ENCODE assay signal across 22 cellular contexts in genomic region chr6:29759457-29759856, GRCh38. TPM values are rescaled to one million over a fixed set of nuclear protein-coding genes. Genes with fewer than 3 reads are reported as not detected.
A peak's percentile ranks its signal among the peaks of the same experiment; 100 is the strongest.
DNase-seq lines count a peak whose midpoint lies in the region; ATAC-seq, FAIRE-seq and TF ChIP-seq lines count a peak whose summit lies in the region.
"Had no signal": no experiment of that assay in that cellular context is flagged by ENCODE, and none has a peak within 500 bp of the region (broad histone marks: within the 10 kb centered on the region; RNA-seq: fewer than 3 reads in every experiment).

No MANE protein-coding gene starts in this region.

- H3K4ac ChIP-seq in mesendoderm (ENCODE audit: low read depth, low read length), result no peak overlapping the region

- H2BK15ac ChIP-seq in mesendoderm (replicated peaks; ENCODE audit: low read depth), result no peak overlapping the region

- no peak overlapping the region for H2BK120ac ChIP-seq in mesendoderm (ENCODE audit: low read depth, low read length)

- no peaks in the 10 kb centered on the region for H4K20me1 ChIP-seq in K562 (replicated peaks; ENCODE audit: control insufficient read depth, insufficient read depth, low read length)

- TF ChIP-seq POLR2A in K562 (conservative IDR thresholded peaks at IDR 0.05), result no peak

- peak overlapping the region; percentile 15 for H3K18ac ChIP-seq in mesendoderm (ENCODE audit: low read length)

- H3K4me2 ChIP-seq in K562 (ENCODE audit: insufficient read depth, low read length) (no peak overlapping the region), mesendoderm (ENCODE audit: low read length) (no peak overlapping the region)

- 33% methylated on average over 5 of the region's 5 CpGs for WGBS in K562 (ENCODE audit: insufficient coverage, low coverage, missing lambda C conversion rate)
- WGBS in mesendoderm (ENCODE audit: extremely low coverage, insufficient coverage, low lambda C conversion rate), result no CpG with 5 or more reads among the region's 5 CpGs

- POLR2A ChIA-PET in K562 (lab: Yijun Ruan, JAX), result interaction anchor here (1.1 kb wide), 1 partner anchor 15 kb away, joined by 3 read pairs; no protein-coding TSS in a partner anchor

- no peak overlapping the region for H3K23ac ChIP-seq in mesendoderm (ENCODE audit: low read length)

- DNase-seq in NCI-H2029 (lab: John Stamatoyannopoulos, UW) (peak; percentile 21), NCI-H2029 treated with DMSO at 0.1 percent for 48 hours (lab: John Stamatoyannopoulos, UW) (no peak), K562 (ENCODE audit: extremely low read depth in 1 of 4, low spot score in 3 of 4) (no peak), mesendoderm (peak; percentile 90), ascending aorta (ENCODE audit: low spot score in 2 of 2) (no peak), EL (no peak)
- no peak for DNase-seq in effector CD4-positive, alpha-beta T cell
- DNase-seq: 8988T; activated CD4-positive, alpha-beta T cell treated with anti-CD3 and anti-CD28 coated beads, Interleukin-2, amount 50 U/mL, for 4 hours; activated naive CD8-positive, alpha-beta T cell treated with anti-CD3 and anti-CD28 coated beads, Interleukin-2, amount 10 ng/mL, durations not matched to agents 7 days and 5 days; activated T-cell treated with anti-CD3 and anti-CD28 coated beads, Interleukin-2, amount 50 U/mL, for 24 hours; dorsolateral prefrontal cortex; esophagus squamous epithelium; glutamatergic neuron; kidney; NCI-H1694 treated with DMSO at 0.1 percent for 48 hours; NCI-H82; nephron progenitor cell; tibial artery had no signal

- H2AFZ ChIP-seq in K562 (ENCODE audit: low read depth, low read length), result no peak overlapping the region

- peaks cover 38% of the 10 kb centered on the region for H3K4me1 ChIP-seq in HUES48 (ENCODE audit: control insufficient read depth, insufficient read depth, low read length)
- H3K4me1 ChIP-seq in K562 (replicated peaks in 1 of 2; ENCODE audit: control insufficient read depth in 2 of 2, insufficient read depth in 2 of 2, low read length in 2 of 2), result peaks cover 7 to 12% of the 10 kb centered on the region in 2 experiments; a peak in 3 of 5 replicates
- H3K4me1 ChIP-seq in mesendoderm (ENCODE audit: control insufficient read depth, low read depth, low read length), result peaks cover 8% of the 10 kb centered on the region
- H3K4me1 ChIP-seq in ascending aorta, result peaks cover 0 to 13% of the 10 kb centered on the region in 2 donors
- H3K4me1 ChIP-seq: HAP-1 had no signal

- intact Hi-C loops in K562 (cut with micrococcal nuclease) (no loop called here), ascending aorta (cut with DNase I) (loop anchor here (10.0 kb wide), 1 partner anchor 1445 kb away; no protein-coding TSS in a partner anchor)

- no peak for TF ChIP-seq RAD21 in K562 (CRISPR knock-in tag; conservative IDR thresholded peaks at IDR 0.05 in 1 of 2, IDR thresholded peaks at IDR 0.05 in 1 of 2)

- H3K4me3 ChIP-seq in HUES48 (ENCODE audit: low read depth, low read length) (no peak overlapping the region), K562 (no peak overlapping the region), mesendoderm (ENCODE audit: low read length) (no peak overlapping the region), ascending aorta (no peak overlapping the region)
- H3K4me3 ChIP-seq: dorsolateral prefrontal cortex, esophagus squamous epithelium, HAP-1, tibial artery had no signal

- no peak for TF ChIP-seq EP300 in K562 (IDR thresholded peaks at IDR 0.05; ENCODE audit: low read length)

- peak; percentile 59 for ATAC-seq in K562
- ATAC-seq: stimulated activated memory B cell treated with anti-CD40 and anti-IgM and Interleukin-4, amounts not matched to agents 10 μg/mL and 1 μg/mL and 100 μg/mL, for 72 hours had no signal

- no peaks in the 10 kb centered on the region for H3K36me3 ChIP-seq in HUES48 (ENCODE audit: control insufficient read depth, insufficient read depth, low read length)
- H3K36me3 ChIP-seq in K562 (ENCODE audit: control insufficient read depth, insufficient read depth, low read length), result no peaks in the 10 kb centered on the region
- H3K36me3 ChIP-seq in mesendoderm (ENCODE audit: control insufficient read depth, insufficient read depth, low read length), result no peaks in the 10 kb centered on the region
- no peaks in the 10 kb centered on the region for H3K36me3 ChIP-seq in ascending aorta
- H3K36me3 ChIP-seq: esophagus squamous epithelium, HAP-1, tibial artery had no signal

- in situ Hi-C loops in K562 (cut with MboI), result no loop called here

- H3K79me1 ChIP-seq in mesendoderm (ENCODE audit: low read length), result no peaks in the 10 kb centered on the region

- no peak overlapping the region for H4K5ac ChIP-seq in mesendoderm (ENCODE audit: low read length)

- no peak overlapping the region for H3K56ac ChIP-seq in mesendoderm (ENCODE audit: low read length)

- H3K27ac ChIP-seq in HUES48 (ENCODE audit: low read depth, low read length) (peak overlapping the region; percentile 85), K562 (ENCODE audit: extremely low read depth, low read depth, low read length) (no peak overlapping the region), mesendoderm (ENCODE audit: low read depth, low read length) (no peak overlapping the region), ascending aorta (no peak overlapping the region)
- H3K27ac ChIP-seq: dorsolateral prefrontal cortex, esophagus squamous epithelium, tibial artery had no signal

- no peaks in the 10 kb centered on the region for H3K9me3 ChIP-seq in HUES48 (ENCODE audit: control insufficient read depth, insufficient read depth, low read length)
- H3K9me3 ChIP-seq in K562 (replicated peaks; ENCODE audit: control insufficient read depth, insufficient read depth, low read depth, low read length), result no peaks in the 10 kb centered on the region
- H3K9me3 ChIP-seq in ascending aorta, result no peaks in the 10 kb centered on the region
- H3K9me3 ChIP-seq: esophagus squamous epithelium, HAP-1, tibial artery had no signal

- CTCF ChIA-PET in K562 (lab: Yijun Ruan, JAX; ENCODE audit: low intra/inter-chr PET ratio), result no interaction called here

- FAIRE-seq in K562 (lab: Jason Lieb, UNC), result no peak
- FAIRE-seq: kidney had no signal

- no peak overlapping the region for H2AK5ac ChIP-seq in mesendoderm (ENCODE audit: low read length)

- H3K9ac ChIP-seq in HUES48 (ENCODE audit: low read depth, low read length) (no peak overlapping the region), K562 (ENCODE audit: insufficient read depth in 1 of 2, low read depth in 2 of 2, low read length in 2 of 2) (no peak overlapping the region), mesendoderm (ENCODE audit: low read length) (no peak overlapping the region)

- H4K8ac ChIP-seq in mesendoderm (ENCODE audit: low read depth, low read length), result no peak overlapping the region

- H3K9me1 ChIP-seq in K562 (ENCODE audit: control insufficient read depth, insufficient read depth, low read length), result no peaks in the 10 kb centered on the region

- TF ChIP-seq CTCF in K562 (IDR thresholded peaks at IDR 0.05 in 2 of 3, conservative IDR thresholded peaks at IDR 0.05 in 1 of 3; ENCODE audit: insufficient read depth in 2 of 3, low read depth in 1 of 3, low read length in 3 of 3) (no peak), ascending aorta (IDR thresholded peaks at IDR 0.05) (no peak)

- H2BK5ac ChIP-seq in mesendoderm (ENCODE audit: low read length), result no peak overlapping the region

- H3K79me2 ChIP-seq in K562 (ENCODE audit: control insufficient read depth, insufficient read depth, low read length), result no peaks in the 10 kb centered on the region
- no peaks in the 10 kb centered on the region for H3K79me2 ChIP-seq in mesendoderm (ENCODE audit: control insufficient read depth, insufficient read depth, low read length)

- no TSS peak for BruUV-seq in K562 (replicated peaks; lab: Mats Ljungman, UMichigan)

- H3K27me3 ChIP-seq in HUES48 (ENCODE audit: control insufficient read depth, insufficient read depth, low read length) (no peaks in the 10 kb centered on the region), K562 (ENCODE audit: control insufficient read depth in 2 of 2, insufficient read depth in 2 of 2, low read length in 2 of 2) (peaks cover 0 to 19% of the 10 kb centered on the region in 2 experiments; a peak in 4 of 5 replicates), mesendoderm (ENCODE audit: insufficient read depth, low read length, poor library complexity) (no peaks in the 10 kb centered on the region), ascending aorta (no peaks in the 10 kb centered on the region)

TF ChIP-seq in K562, 482 proteins besides CTCF, POLR2A, EP300 and RAD21:
- TF ChIP-seq, protein P1, sequence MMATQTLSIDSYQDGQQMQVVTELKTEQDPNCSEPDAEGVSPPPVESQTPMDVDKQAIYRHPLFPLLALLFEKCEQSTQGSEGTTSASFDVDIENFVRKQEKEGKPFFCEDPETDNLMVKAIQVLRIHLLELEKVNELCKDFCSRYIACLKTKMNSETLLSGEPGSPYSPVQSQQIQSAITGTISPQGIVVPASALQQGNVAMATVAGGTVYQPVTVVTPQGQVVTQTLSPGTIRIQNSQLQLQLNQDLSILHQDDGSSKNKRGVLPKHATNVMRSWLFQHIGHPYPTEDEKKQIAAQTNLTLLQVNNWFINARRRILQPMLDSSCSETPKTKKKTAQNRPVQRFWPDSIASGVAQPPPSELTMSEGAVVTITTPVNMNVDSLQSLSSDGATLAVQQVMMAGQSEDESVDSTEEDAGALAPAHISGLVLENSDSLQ (IDR thresholded peaks at IDR 0.05), result 0 out of 2 replicates have a peak, but pooled peaks have one; percentile 3
- no peak for TF ChIP-seq CSDE1 (IDR thresholded peaks at IDR 0.05)

RNA-seq across cellular contexts. Expression of gene HLA-F, which starts 36.2 kb away (rescaled TPM):
- not detected in 2 replicates for total RNA-seq in K562 (2011; cell fraction: chromatin; rRNA removed; ENCODE audit: low replicate concordance)
- not detected in 2 replicates for total RNA-seq in K562 (2011; cell fraction: nucleolus; rRNA removed)
- not detected in 2 replicates for total RNA-seq in K562 (2011; cell fraction: nucleoplasm; rRNA removed)
- total RNA-seq in K562 (2014; rRNA removed) (not detected in 2 replicates), K562 (2014; rRNA removed; fragmentation: Illumina TruSeq; extraction: Trizol) (not detected in 2 replicates), K562 (2015; rRNA removed; fragmentation: Illumina TruSeq; extraction: Trizol) (not detected in 2 replicates), K562 (2021) (0.40 and 0.89 TPM in 2 replicates), ascending aorta (75.0 TPM)
- polyA plus RNA-seq in K562 (2011; rRNA removed) (not detected in 2 replicates), K562 (2014; fragmentation: Illumina TruSeq; extraction: Trizol) (not detected in 2 replicates), K562 (2014; fragmentation: Nextera tagmentation; extraction: Ambion mirVana) (under 1 TPM; 0.46 to 0.76 TPM), K562 (2014; rRNA removed) (0.15 TPM in 1 of 2 replicates, not detected in the other)
- not detected in 2 replicates for polyA plus RNA-seq in K562 (2011; cell fraction: cytosol; rRNA removed)
- polyA plus RNA-seq in K562 (2011; cell fraction: nucleus; rRNA removed), result not detected in 2 replicates
- polyA plus RNA-seq in K562 (2012), result 0.43 and 1.1 TPM in 2 replicates
- polyA minus RNA-seq in K562 (2011; rRNA and poly(A)+ RNA removed), result not detected in 2 replicates
- polyA minus RNA-seq in K562 (2011; cell fraction: cytosol; rRNA and poly(A)+ RNA removed), result not detected in 2 replicates
- polyA minus RNA-seq in K562 (2011; cell fraction: nucleus; rRNA and poly(A)+ RNA removed), result not detected in 2 replicates
- 2.0 TPM for polyA plus RNA-seq in mesendoderm (2013, experiment 1 of 2)
- 1.8 TPM for polyA plus RNA-seq in mesendoderm (2013, experiment 2 of 2)

Comparison
In these comparisons a context has a peak if more than half of its experiments do, and no peak if none do; other contexts are left out.
1. DNase-seq: peak in NCI-H2029 (single experiment) and mesendoderm (single experiment); none in NCI-H2029 treated with DMSO at 0.1 percent for 48 hours (single experiment), K562 (0 of 4), effector CD4-positive, alpha-beta T cell (single experiment), ascending aorta (0 of 2) and EL (single experiment).
2. RNA of gene HLA-F, which starts 36.2 kb away (total RNA-seq): 75.0 TPM in ascending aorta (single experiment); 0.40 to 0.89 TPM in K562; every median in the first group is over 10 times any median in the second.